In genomic region chr1:32619701-32620485, GRCh38 we compare ENCODE assay signal across 8 cellular contexts. TPM values are rescaled to one million over a fixed set of nuclear protein-coding genes. Genes with fewer than 3 reads are reported as not detected.
DNase-seq lines count a peak whose midpoint lies in the region; ATAC-seq and TF ChIP-seq lines count a peak whose summit lies in the region.

No MANE protein-coding gene starts in this region.

- H3K27ac ChIP-seq in left ventricle myocardium inferior (replicated peaks) = no peak overlapping the region
- no peak overlapping the region for H3K27ac ChIP-seq in upper lobe of right lung

- no peaks in the 10 kb centered on the region for H3K9me3 ChIP-seq in left ventricle myocardium inferior (replicated peaks)
- no peaks in the 10 kb centered on the region for H3K9me3 ChIP-seq in upper lobe of right lung

- DNase-seq in left ventricle myocardium inferior (no peak), Right ventricle myocardium superior (no peak), amniotic epithelial cell (ENCODE audit: low read depth) (peak; percentile 33), upper lobe of right lung (no peak), NCI-H187 treated with DMSO at 0.1 percent for 48 hours (lab: John Stamatoyannopoulos, UW) (no peak), NCI-H2107 treated with DMSO at 0.1 percent for 48 hours (lab: John Stamatoyannopoulos, UW; ENCODE audit: unreplicated experiment) (no peak)

- no peaks in the 10 kb centered on the region for H3K4me1 ChIP-seq in left ventricle myocardium inferior
- no peaks in the 10 kb centered on the region for H3K4me1 ChIP-seq in upper lobe of right lung

- intact Hi-C loops in left ventricle myocardium inferior (cut with micrococcal nuclease) = no loop called here
- intact Hi-C loops in Right ventricle myocardium superior (cut with DNase I) = no loop called here
- intact Hi-C loops in upper lobe of right lung (cut with DNase I) = no loop called here

- TF ChIP-seq CTCF in left ventricle myocardium inferior (IDR thresholded peaks at IDR 0.05; ENCODE audit: borderline replicate concordance) (peak; percentile 18), upper lobe of right lung (IDR thresholded peaks at IDR 0.05) (peak; percentile 16)

- no peak for ATAC-seq in Right ventricle myocardium superior (ENCODE audit: poor library complexity)
- ATAC-seq in HG02870 (IDR thresholded peaks at IDR 0.05; ENCODE audit: unreplicated experiment) = peak; percentile 66
- ATAC-seq in upper lobe of right lung = no peak
- ATAC-seq in GM19328 (IDR thresholded peaks at IDR 0.05; ENCODE audit: unreplicated experiment) = no peak

- H3K36me3 ChIP-seq in left ventricle myocardium inferior (peaks cover 11% of the 10 kb centered on the region), upper lobe of right lung (peaks cover 6% of the 10 kb centered on the region)

- H3K4me3 ChIP-seq in left ventricle myocardium inferior (no peak overlapping the region), upper lobe of right lung (no peak overlapping the region)

- no peaks in the 10 kb centered on the region for H3K27me3 ChIP-seq in left ventricle myocardium inferior (ENCODE audit: low read depth)
- H3K27me3 ChIP-seq in upper lobe of right lung = no peaks in the 10 kb centered on the region

RNA-seq across cellular contexts. Expression of gene ZBTB8OS, which starts 30.5 kb away (rescaled TPM):
- 32.4 TPM for total RNA-seq in left ventricle myocardium inferior
- total RNA-seq in Right ventricle myocardium superior = 34.4 TPM
- total RNA-seq in upper lobe of right lung = 47.8 TPM

RNA-seq across cellular contexts. Expression of gene RBBP4, which starts 31.1 kb away (rescaled TPM):
- total RNA-seq in left ventricle myocardium inferior = 96.6 TPM
- 89.7 TPM for total RNA-seq in Right ventricle myocardium superior
- total RNA-seq in upper lobe of right lung = 156 TPM
